ENCODE assay signal across 16 cellular contexts in genomic region chr5:133406208-133406607, GRCh38.
"Had no signal": no experiment of that assay in that cellular context is flagged by ENCODE, and none has a peak within 500 bp of the region (broad histone marks: within the 10 kb centered on the region; RNA-seq: fewer than 3 reads in every experiment).

No MANE protein-coding gene starts in this region.

- H3K27me3 ChIP-seq: hepatocyte, thyroid gland, upper lobe of left lung, uterus had no signal

- H3K36me3 ChIP-seq: spleen, suprapubic skin, thyroid gland, upper lobe of left lung, uterus had no signal

- H3K4me3 ChIP-seq: hepatocyte, mucosa of descending colon, spleen, suprapubic skin, thyroid gland, upper lobe of left lung, uterus had no signal

- H3K4me1 ChIP-seq: spleen, suprapubic skin, thyroid gland, upper lobe of left lung, uterus had no signal

- DNase-seq: erythroblast; foreskin melanocyte; left colon; mammary epithelial cell; mucosa of descending colon; naive thymus-derived CD8-positive, alpha-beta T cell; posterior cingulate gyrus; stimulated activated CD4-positive, alpha-beta T cell treated with anti-CD3 and anti-CD28 coated beads, Interleukin-15, amount 100 ng/mL, for 24 hours; stimulated activated CD4-positive, alpha-beta T cell treated with anti-CD3 and anti-CD28 coated beads, Interleukin-1b, Interleukin-23, amount 100 ng/mL, for 48 hours; stimulated activated naive CD4-positive, alpha-beta T cell treated with Interleukin-2 at 50 U/mL for 16 hours; thyroid gland; upper lobe of left lung; uterus had no signal

- H3K9me3 ChIP-seq: mucosa of descending colon, spleen, suprapubic skin, thyroid gland, upper lobe of left lung, uterus had no signal
